1 cellular context compared by ENCODE assay signal in the genomic region with DNA sequence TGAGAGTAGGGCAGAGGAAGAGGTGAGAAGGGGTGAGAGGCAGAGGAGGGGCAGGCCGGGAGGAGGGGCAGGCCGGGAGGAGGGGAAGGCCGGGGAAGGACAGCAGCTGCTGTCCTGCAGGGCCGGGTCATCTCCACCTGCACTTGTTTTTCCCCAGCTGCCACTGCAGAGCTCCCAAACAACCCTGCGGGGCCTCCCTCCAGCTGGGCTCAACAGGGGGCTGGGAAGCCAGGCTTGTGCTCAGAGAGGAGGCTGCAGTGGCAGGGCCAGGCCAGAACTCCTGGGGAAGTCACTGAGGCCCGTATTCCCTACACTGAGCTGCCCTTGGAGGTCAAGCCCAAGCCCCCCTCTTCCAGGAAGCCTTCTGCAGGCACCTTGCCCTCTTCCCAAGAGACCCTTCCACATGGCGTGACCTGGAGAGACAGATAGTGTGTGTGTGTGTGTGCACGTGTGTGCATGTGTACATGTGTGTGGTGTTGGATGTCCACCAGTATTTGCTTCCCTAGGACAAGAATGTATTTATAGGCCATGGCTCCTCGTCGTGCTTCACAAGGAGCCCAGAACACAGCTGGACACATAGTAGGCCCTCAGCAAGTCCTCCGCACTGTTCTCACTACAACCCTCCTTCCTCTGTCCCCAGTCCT.
TF ChIP-seq lines count a peak whose summit lies in the region.

No MANE protein-coding gene starts in this region.

TF ChIP-seq in K562, 482 proteins besides CTCF, POLR2A, EP300 and RAD21:
- peak; percentile 67; the same call in 1 of the 2 replicates for TF ChIP-seq ZKSCAN1 (IDR thresholded peaks at IDR 0.05; ENCODE audit: low read depth, low read length)
- TF ChIP-seq, protein P1, sequence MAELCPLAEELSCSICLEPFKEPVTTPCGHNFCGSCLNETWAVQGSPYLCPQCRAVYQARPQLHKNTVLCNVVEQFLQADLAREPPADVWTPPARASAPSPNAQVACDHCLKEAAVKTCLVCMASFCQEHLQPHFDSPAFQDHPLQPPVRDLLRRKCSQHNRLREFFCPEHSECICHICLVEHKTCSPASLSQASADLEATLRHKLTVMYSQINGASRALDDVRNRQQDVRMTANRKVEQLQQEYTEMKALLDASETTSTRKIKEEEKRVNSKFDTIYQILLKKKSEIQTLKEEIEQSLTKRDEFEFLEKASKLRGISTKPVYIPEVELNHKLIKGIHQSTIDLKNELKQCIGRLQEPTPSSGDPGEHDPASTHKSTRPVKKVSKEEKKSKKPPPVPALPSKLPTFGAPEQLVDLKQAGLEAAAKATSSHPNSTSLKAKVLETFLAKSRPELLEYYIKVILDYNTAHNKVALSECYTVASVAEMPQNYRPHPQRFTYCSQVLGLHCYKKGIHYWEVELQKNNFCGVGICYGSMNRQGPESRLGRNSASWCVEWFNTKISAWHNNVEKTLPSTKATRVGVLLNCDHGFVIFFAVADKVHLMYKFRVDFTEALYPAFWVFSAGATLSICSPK (IDR thresholded peaks at IDR 0.05; ENCODE audit: borderline replicate concordance), result no peak
- TF ChIP-seq MBD2 (IDR thresholded peaks at IDR 0.05; ENCODE audit: borderline replicate concordance, low read depth), result no peak
- TF ChIP-seq DNMT1 (IDR thresholded peaks at IDR 0.05), result no peak
- no peak for TF ChIP-seq POLR2AphosphoS5 (IDR thresholded peaks at IDR 0.05; ENCODE audit: control insufficient read depth, insufficient read depth, low read depth, low read length)
- TF ChIP-seq, protein P2, sequence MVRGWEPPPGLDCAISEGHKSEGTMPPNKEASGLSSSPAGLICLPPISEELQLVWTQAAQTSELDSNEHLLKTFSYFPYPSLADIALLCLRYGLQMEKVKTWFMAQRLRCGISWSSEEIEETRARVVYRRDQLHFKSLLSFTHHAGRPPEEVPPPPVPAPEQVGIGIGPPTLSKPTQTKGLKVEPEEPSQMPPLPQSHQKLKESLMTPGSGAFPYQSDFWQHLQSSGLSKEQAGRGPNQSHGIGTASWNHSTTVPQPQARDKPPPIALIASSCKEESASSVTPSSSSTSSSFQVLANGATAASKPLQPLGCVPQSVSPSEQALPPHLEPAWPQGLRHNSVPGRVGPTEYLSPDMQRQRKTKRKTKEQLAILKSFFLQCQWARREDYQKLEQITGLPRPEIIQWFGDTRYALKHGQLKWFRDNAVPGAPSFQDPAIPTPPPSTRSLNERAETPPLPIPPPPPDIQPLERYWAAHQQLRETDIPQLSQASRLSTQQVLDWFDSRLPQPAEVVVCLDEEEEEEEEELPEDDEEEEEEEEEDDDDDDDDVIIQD (CRISPR knock-in tag; IDR thresholded peaks at IDR 0.05), result no peak
- no peak for TF ChIP-seq SOX6 (IDR thresholded peaks at IDR 0.05)
- TF ChIP-seq, protein P3, sequence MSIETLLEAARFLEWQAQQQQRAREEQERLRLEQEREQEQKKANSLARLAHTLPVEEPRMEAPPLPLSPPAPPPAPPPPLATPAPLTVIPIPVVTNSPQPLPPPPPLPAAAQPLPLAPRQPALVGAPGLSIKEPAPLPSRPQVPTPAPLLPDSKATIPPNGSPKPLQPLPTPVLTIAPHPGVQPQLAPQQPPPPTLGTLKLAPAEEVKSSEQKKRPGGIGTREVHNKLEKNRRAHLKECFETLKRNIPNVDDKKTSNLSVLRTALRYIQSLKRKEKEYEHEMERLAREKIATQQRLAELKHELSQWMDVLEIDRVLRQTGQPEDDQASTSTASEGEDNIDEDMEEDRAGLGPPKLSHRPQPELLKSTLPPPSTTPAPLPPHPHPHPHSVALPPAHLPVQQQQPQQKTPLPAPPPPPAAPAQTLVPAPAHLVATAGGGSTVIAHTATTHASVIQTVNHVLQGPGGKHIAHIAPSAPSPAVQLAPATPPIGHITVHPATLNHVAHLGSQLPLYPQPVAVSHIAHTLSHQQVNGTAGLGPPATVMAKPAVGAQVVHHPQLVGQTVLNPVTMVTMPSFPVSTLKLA (conservative IDR thresholded peaks at IDR 0.05), result no peak
- TF ChIP-seq NCOR1 (IDR thresholded peaks at IDR 0.05), result no peak
- no peak for TF ChIP-seq FOXM1 (IDR thresholded peaks at IDR 0.05; ENCODE audit: low read depth)
- no peak for TF ChIP-seq FOXM1 (CRISPR knock-in tag; IDR thresholded peaks at IDR 0.05; ENCODE audit: low read depth)
- TF ChIP-seq CBFA2T2 (conservative IDR thresholded peaks at IDR 0.05), result 0 out of 2 replicates have a peak, but pooled peaks have one; percentile 3
